ENCODE assay signal across 23 cellular contexts in genomic region chr2:170145191-170145590, GRCh38. TPM values are rescaled to one million over a fixed set of nuclear protein-coding genes. Genes with fewer than 3 reads are reported as not detected.
"Had no signal": no experiment of that assay in that cellular context is flagged by ENCODE, and none has a peak within 500 bp of the region (broad histone marks: within the 10 kb centered on the region; RNA-seq: fewer than 3 reads in every experiment).

No MANE protein-coding gene starts in this region.

- FAIRE-seq: pancreas had no signal

- H3K4me1 Mint-ChIP-seq: activated naive CD8-positive, alpha-beta T cell treated with anti-CD3 and anti-CD28 coated beads for 36 hours; natural killer cell; stimulated activated effector memory CD8-positive, alpha-beta T cell treated with anti-CD3 and anti-CD28 coated beads, Interleukin-12 subunit alpha, Interleukin-12 subunit beta, amount 100 ng/mL, for 72 hours; stimulated activated naive CD8-positive, alpha-beta T cell treated with anti-CD3 and anti-CD28 coated beads, Interleukin-15, amount 100 ng/mL, for 72 hours had no signal

- DNase-seq: activated CD4-positive, alpha-beta memory T cell treated with anti-CD3 and anti-CD28 coated beads for 36 hours; activated CD4-positive, alpha-beta T cell treated with anti-CD3 and anti-CD28 coated beads for 4 hours; activated CD4-positive, CD25-positive, alpha-beta regulatory T cell; activated naive CD4-positive, alpha-beta T cell treated with Interleukin-2 at 50 U/mL for 16 hours; activated naive CD8-positive, alpha-beta T cell treated with anti-CD3 and anti-CD28 coated beads for 36 hours; activated T-cell treated with anti-CD3 and anti-CD28 coated beads, Interleukin-2, amount 50 U/mL, for 48 hours; amniotic stem cell; cortex of kidney; erythroblast; foreskin fibroblast; kidney glomerular epithelial cell; left ventricle myocardium superior; natural killer cell; pancreas; right lobe of liver; stimulated activated CD4-positive, alpha-beta T cell treated with anti-CD3 and anti-CD28 coated beads, Interleukin-2, amount 100 ng/mL, for 24 hours; stimulated activated naive CD8-positive, alpha-beta T cell treated with anti-CD3 and anti-CD28 coated beads, Interleukin-15, amount 100 ng/mL, for 72 hours; T-helper 9 cell; tibial artery had no signal

- H3K4me3 ChIP-seq: cardiac muscle cell, pancreas, right lobe of liver, skin epidermis, tibial artery had no signal

- H3K9me3 Mint-ChIP-seq: activated CD4-positive, alpha-beta memory T cell treated with anti-CD3 and anti-CD28 coated beads for 36 hours; natural killer cell; stimulated activated effector memory CD8-positive, alpha-beta T cell treated with anti-CD3 and anti-CD28 coated beads, Interleukin-12 subunit alpha, Interleukin-12 subunit beta, amount 100 ng/mL, for 72 hours; stimulated activated naive CD8-positive, alpha-beta T cell treated with anti-CD3 and anti-CD28 coated beads, Interleukin-15, amount 100 ng/mL, for 72 hours had no signal

- H3K36me3 Mint-ChIP-seq: activated CD4-positive, alpha-beta memory T cell treated with anti-CD3 and anti-CD28 coated beads for 36 hours; activated naive CD8-positive, alpha-beta T cell treated with anti-CD3 and anti-CD28 coated beads for 36 hours; natural killer cell; stimulated activated effector memory CD8-positive, alpha-beta T cell treated with anti-CD3 and anti-CD28 coated beads, Interleukin-12 subunit alpha, Interleukin-12 subunit beta, amount 100 ng/mL, for 72 hours had no signal

- H3K4me3 Mint-ChIP-seq: activated CD4-positive, alpha-beta memory T cell treated with anti-CD3 and anti-CD28 coated beads for 36 hours; activated naive CD8-positive, alpha-beta T cell treated with anti-CD3 and anti-CD28 coated beads for 36 hours; natural killer cell; stimulated activated effector memory CD8-positive, alpha-beta T cell treated with anti-CD3 and anti-CD28 coated beads, Interleukin-12 subunit alpha, Interleukin-12 subunit beta, amount 100 ng/mL, for 72 hours; stimulated activated naive CD8-positive, alpha-beta T cell treated with anti-CD3 and anti-CD28 coated beads, Interleukin-15, amount 100 ng/mL, for 72 hours had no signal

- ATAC-seq: left ventricle myocardium superior; natural killer cell; right lobe of liver; stimulated activated effector memory CD8-positive, alpha-beta T cell treated with anti-CD3 and anti-CD28 coated beads, Interleukin-12 subunit alpha, Interleukin-12 subunit beta, amount 100 ng/mL, for 72 hours; stimulated activated naive CD8-positive, alpha-beta T cell treated with anti-CD3 and anti-CD28 coated beads, Interleukin-15, amount 100 ng/mL, for 72 hours had no signal

- H3K27me3 ChIP-seq: pancreas, right lobe of liver, tibial artery had no signal

- H3K27ac Mint-ChIP-seq: activated CD4-positive, alpha-beta memory T cell treated with anti-CD3 and anti-CD28 coated beads for 36 hours; activated naive CD8-positive, alpha-beta T cell treated with anti-CD3 and anti-CD28 coated beads for 36 hours; natural killer cell; stimulated activated effector memory CD8-positive, alpha-beta T cell treated with anti-CD3 and anti-CD28 coated beads, Interleukin-12 subunit alpha, Interleukin-12 subunit beta, amount 100 ng/mL, for 72 hours; stimulated activated naive CD8-positive, alpha-beta T cell treated with anti-CD3 and anti-CD28 coated beads, Interleukin-15, amount 100 ng/mL, for 72 hours had no signal

- H3K27me3 Mint-ChIP-seq: stimulated activated naive CD8-positive, alpha-beta T cell treated with anti-CD3 and anti-CD28 coated beads, Interleukin-15, amount 100 ng/mL, for 72 hours had no signal

- H3K36me3 ChIP-seq: cardiac muscle cell, pancreas, right lobe of liver, tibial artery had no signal

- H3K9me3 ChIP-seq: pancreas, right lobe of liver, tibial artery had no signal

- H3K27ac ChIP-seq: cardiac muscle cell, pancreas, right lobe of liver, skin epidermis, tibial artery had no signal

- H3K4me1 ChIP-seq: right lobe of liver, tibial artery had no signal

RNA-seq across cellular contexts. Expression of gene MYO3B, which starts 32.8 kb away (rescaled TPM):
- total RNA-seq: cardiac muscle cell, glomerular endothelial cell had no signal
- polyA plus RNA-seq: cardiac muscle cell had no signal
